ENCODE assay signal across 1 cellular context in the genomic region with DNA sequence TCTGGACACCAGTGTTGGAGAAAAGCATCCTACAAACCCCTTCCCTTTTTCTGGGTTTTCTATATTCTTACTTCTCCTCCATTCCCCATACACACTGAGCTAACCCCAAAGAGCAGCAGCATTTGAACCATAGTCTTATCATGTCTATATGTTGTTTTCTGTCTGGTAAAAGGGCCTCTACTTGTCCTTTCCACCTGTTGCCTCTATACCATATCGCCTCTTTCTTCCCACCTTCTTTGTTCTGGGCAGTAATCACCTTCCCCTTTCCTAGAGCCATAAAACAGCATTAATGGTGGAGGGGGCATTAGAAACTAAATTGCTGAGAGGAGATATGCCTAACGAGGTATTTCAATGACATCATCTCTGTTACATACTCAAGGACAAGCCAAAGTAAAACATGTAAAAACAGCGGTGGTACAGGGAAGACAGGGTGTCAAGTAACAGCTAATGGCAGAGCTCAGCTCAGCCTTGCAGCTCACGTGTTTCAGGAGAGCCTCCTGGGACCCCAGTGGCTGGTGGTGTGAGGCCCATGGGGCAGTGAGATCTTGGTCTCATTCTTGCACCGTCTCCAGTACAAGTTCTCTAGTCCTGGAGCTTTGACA.
TF ChIP-seq lines count a peak whose summit lies in the region.

No MANE protein-coding gene starts in this region.

TF ChIP-seq in HEK293, 187 proteins besides CTCF, POLR2A, EP300 and RAD21 (continued from another document and continues in another):
- TF ChIP-seq KLF7 (tag by site-specific recombination; IDR thresholded peaks at IDR 0.05; ENCODE audit: borderline replicate concordance) (no peak), ZXDB (tag by site-specific recombination; IDR thresholded peaks at IDR 0.05) (peak; percentile 45; the same call in 1 of the 2 replicates), ZNF404 (tag by site-specific recombination; IDR thresholded peaks at IDR 0.05) (no peak), ZNF10 (tag by site-specific recombination; IDR thresholded peaks at IDR 0.05) (no peak), YY1 (tag by site-specific recombination; IDR thresholded peaks at IDR 0.05) (no peak), ZNF837 (tag by site-specific recombination; IDR thresholded peaks at IDR 0.05) (no peak), ZFP69B (tag by site-specific recombination; IDR thresholded peaks at IDR 0.05) (peak; percentile 69; the same call in 1 of the 2 replicates), ZNF114 (tag by site-specific recombination; IDR thresholded peaks at IDR 0.05) (no peak), KLF8 (tag by site-specific recombination; IDR thresholded peaks at IDR 0.05) (peak; percentile 39; the same call in 1 of the 2 replicates), MZF1 (tag by site-specific recombination; IDR thresholded peaks at IDR 0.05; ENCODE audit: borderline replicate concordance) (peak; percentile 71; the same call in 1 of the 2 replicates), ZNF138 (tag by site-specific recombination; IDR thresholded peaks at IDR 0.05; ENCODE audit: borderline replicate concordance) (no peak), ZNF677 (tag by site-specific recombination; IDR thresholded peaks at IDR 0.05) (no peak), ZBTB21 (tag by site-specific recombination; IDR thresholded peaks at IDR 0.05) (peak; percentile 83), ZNF302 (tag by site-specific recombination; IDR thresholded peaks at IDR 0.05; ENCODE audit: low read depth) (no peak), ZSCAN16 (tag by site-specific recombination; IDR thresholded peaks at IDR 0.05) (no peak), ZNF155 (tag by site-specific recombination; IDR thresholded peaks at IDR 0.05) (no peak), ZNF768 (tag by site-specific recombination; IDR thresholded peaks at IDR 0.05) (no peak), ZNF426 (tag by site-specific recombination; IDR thresholded peaks at IDR 0.05) (no peak), ZSCAN30 (tag by site-specific recombination; IDR thresholded peaks at IDR 0.05) (no peak), ZNF274 (IDR thresholded peaks at IDR 0.05; ENCODE audit: low read length) (no peak), ZNF274 (tag by site-specific recombination; IDR thresholded peaks at IDR 0.05; ENCODE audit: borderline replicate concordance) (no peak), MYNN (tag by site-specific recombination; IDR thresholded peaks at IDR 0.05; ENCODE audit: borderline replicate concordance) (no peak), ZNF501 (tag by site-specific recombination; IDR thresholded peaks at IDR 0.05) (no peak), ZNF140 (tag by site-specific recombination; IDR thresholded peaks at IDR 0.05) (no peak), ZNF112 (tag by site-specific recombination; IDR thresholded peaks at IDR 0.05) (no peak), ZNF658 (tag by site-specific recombination; IDR thresholded peaks at IDR 0.05) (no peak), FEZF1 (tag by site-specific recombination; IDR thresholded peaks at IDR 0.05) (peak; percentile 66), ZNF184 (tag by site-specific recombination; IDR thresholded peaks at IDR 0.05) (0 out of 2 replicates have a peak, but pooled peaks have one; percentile 28), SP2 (tag by site-specific recombination; IDR thresholded peaks at IDR 0.05) (no peak), ZNF621 (tag by site-specific recombination; IDR thresholded peaks at IDR 0.05) (no peak), ZNF626 (tag by site-specific recombination; IDR thresholded peaks at IDR 0.05) (no peak)
- TF ChIP-seq, protein P1, sequence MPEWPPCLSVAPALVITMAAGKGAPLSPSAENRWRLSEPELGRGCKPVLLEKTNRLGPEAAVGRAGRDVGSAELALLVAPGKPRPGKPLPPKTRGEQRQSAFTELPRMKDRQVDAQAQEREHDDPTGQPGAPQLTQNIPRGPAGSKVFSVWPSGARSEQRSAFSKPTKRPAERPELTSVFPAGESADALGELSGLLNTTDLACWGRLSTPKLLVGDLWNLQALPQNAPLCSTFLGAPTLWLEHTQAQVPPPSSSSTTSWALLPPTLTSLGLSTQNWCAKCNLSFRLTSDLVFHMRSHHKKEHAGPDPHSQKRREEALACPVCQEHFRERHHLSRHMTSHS (tag by site-specific recombination; IDR thresholded peaks at IDR 0.05): no peak
- TF ChIP-seq, protein P2, sequence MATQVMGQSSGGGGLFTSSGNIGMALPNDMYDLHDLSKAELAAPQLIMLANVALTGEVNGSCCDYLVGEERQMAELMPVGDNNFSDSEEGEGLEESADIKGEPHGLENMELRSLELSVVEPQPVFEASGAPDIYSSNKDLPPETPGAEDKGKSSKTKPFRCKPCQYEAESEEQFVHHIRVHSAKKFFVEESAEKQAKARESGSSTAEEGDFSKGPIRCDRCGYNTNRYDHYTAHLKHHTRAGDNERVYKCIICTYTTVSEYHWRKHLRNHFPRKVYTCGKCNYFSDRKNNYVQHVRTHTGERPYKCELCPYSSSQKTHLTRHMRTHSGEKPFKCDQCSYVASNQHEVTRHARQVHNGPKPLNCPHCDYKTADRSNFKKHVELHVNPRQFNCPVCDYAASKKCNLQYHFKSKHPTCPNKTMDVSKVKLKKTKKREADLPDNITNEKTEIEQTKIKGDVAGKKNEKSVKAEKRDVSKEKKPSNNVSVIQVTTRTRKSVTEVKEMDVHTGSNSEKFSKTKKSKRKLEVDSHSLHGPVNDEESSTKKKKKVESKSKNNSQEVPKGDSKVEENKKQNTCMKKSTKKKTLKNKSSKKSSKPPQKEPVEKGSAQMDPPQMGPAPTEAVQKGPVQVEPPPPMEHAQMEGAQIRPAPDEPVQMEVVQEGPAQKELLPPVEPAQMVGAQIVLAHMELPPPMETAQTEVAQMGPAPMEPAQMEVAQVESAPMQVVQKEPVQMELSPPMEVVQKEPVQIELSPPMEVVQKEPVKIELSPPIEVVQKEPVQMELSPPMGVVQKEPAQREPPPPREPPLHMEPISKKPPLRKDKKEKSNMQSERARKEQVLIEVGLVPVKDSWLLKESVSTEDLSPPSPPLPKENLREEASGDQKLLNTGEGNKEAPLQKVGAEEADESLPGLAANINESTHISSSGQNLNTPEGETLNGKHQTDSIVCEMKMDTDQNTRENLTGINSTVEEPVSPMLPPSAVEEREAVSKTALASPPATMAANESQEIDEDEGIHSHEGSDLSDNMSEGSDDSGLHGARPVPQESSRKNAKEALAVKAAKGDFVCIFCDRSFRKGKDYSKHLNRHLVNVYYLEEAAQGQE (tag by site-specific recombination; IDR thresholded peaks at IDR 0.05): no peak
- TF ChIP-seq, protein P3, sequence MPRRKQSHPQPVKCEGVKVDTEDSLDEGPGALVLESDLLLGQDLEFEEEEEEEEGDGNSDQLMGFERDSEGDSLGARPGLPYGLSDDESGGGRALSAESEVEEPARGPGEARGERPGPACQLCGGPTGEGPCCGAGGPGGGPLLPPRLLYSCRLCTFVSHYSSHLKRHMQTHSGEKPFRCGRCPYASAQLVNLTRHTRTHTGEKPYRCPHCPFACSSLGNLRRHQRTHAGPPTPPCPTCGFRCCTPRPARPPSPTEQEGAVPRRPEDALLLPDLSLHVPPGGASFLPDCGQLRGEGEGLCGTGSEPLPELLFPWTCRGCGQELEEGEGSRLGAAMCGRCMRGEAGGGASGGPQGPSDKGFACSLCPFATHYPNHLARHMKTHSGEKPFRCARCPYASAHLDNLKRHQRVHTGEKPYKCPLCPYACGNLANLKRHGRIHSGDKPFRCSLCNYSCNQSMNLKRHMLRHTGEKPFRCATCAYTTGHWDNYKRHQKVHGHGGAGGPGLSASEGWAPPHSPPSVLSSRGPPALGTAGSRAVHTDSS (tag by site-specific recombination; IDR thresholded peaks at IDR 0.05): no peak
- TF ChIP-seq, protein P4, sequence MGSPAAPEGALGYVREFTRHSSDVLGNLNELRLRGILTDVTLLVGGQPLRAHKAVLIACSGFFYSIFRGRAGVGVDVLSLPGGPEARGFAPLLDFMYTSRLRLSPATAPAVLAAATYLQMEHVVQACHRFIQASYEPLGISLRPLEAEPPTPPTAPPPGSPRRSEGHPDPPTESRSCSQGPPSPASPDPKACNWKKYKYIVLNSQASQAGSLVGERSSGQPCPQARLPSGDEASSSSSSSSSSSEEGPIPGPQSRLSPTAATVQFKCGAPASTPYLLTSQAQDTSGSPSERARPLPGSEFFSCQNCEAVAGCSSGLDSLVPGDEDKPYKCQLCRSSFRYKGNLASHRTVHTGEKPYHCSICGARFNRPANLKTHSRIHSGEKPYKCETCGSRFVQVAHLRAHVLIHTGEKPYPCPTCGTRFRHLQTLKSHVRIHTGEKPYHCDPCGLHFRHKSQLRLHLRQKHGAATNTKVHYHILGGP (tag by site-specific recombination; IDR thresholded peaks at IDR 0.05): no peak
- TF ChIP-seq, protein P5, sequence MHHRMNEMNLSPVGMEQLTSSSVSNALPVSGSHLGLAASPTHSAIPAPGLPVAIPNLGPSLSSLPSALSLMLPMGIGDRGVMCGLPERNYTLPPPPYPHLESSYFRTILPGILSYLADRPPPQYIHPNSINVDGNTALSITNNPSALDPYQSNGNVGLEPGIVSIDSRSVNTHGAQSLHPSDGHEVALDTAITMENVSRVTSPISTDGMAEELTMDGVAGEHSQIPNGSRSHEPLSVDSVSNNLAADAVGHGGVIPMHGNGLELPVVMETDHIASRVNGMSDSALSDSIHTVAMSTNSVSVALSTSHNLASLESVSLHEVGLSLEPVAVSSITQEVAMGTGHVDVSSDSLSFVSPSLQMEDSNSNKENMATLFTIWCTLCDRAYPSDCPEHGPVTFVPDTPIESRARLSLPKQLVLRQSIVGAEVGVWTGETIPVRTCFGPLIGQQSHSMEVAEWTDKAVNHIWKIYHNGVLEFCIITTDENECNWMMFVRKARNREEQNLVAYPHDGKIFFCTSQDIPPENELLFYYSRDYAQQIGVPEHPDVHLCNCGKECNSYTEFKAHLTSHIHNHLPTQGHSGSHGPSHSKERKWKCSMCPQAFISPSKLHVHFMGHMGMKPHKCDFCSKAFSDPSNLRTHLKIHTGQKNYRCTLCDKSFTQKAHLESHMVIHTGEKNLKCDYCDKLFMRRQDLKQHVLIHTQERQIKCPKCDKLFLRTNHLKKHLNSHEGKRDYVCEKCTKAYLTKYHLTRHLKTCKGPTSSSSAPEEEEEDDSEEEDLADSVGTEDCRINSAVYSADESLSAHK (tag by site-specific recombination; IDR thresholded peaks at IDR 0.05): peak; percentile 96
- TF ChIP-seq, protein P6, sequence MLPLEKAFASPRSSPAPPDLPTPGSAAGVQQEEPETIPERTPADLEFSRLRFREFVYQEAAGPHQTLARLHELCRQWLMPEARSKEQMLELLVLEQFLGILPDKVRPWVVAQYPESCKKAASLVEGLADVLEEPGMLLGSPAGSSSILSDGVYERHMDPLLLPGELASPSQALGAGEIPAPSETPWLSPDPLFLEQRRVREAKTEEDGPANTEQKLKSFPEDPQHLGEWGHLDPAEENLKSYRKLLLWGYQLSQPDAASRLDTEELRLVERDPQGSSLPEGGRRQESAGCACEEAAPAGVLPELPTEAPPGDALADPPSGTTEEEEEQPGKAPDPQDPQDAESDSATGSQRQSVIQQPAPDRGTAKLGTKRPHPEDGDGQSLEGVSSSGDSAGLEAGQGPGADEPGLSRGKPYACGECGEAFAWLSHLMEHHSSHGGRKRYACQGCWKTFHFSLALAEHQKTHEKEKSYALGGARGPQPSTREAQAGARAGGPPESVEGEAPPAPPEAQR (tag by site-specific recombination; IDR thresholded peaks at IDR 0.05): no peak
- TF ChIP-seq, protein P7, sequence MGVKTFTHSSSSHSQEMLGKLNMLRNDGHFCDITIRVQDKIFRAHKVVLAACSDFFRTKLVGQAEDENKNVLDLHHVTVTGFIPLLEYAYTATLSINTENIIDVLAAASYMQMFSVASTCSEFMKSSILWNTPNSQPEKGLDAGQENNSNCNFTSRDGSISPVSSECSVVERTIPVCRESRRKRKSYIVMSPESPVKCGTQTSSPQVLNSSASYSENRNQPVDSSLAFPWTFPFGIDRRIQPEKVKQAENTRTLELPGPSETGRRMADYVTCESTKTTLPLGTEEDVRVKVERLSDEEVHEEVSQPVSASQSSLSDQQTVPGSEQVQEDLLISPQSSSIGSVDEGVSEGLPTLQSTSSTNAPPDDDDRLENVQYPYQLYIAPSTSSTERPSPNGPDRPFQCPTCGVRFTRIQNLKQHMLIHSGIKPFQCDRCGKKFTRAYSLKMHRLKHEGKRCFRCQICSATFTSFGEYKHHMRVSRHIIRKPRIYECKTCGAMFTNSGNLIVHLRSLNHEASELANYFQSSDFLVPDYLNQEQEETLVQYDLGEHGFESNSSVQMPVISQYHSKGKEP (tag by site-specific recombination; IDR thresholded peaks at IDR 0.05): peak; percentile 64; the same call in 1 of the 2 replicates
- TF ChIP-seq, protein P8, sequence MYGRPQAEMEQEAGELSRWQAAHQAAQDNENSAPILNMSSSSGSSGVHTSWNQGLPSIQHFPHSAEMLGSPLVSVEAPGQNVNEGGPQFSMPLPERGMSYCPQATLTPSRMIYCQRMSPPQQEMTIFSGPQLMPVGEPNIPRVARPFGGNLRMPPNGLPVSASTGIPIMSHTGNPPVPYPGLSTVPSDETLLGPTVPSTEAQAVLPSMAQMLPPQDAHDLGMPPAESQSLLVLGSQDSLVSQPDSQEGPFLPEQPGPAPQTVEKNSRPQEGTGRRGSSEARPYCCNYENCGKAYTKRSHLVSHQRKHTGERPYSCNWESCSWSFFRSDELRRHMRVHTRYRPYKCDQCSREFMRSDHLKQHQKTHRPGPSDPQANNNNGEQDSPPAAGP (tag by site-specific recombination; IDR thresholded peaks at IDR 0.05): no peak
- TF ChIP-seq, protein P9, sequence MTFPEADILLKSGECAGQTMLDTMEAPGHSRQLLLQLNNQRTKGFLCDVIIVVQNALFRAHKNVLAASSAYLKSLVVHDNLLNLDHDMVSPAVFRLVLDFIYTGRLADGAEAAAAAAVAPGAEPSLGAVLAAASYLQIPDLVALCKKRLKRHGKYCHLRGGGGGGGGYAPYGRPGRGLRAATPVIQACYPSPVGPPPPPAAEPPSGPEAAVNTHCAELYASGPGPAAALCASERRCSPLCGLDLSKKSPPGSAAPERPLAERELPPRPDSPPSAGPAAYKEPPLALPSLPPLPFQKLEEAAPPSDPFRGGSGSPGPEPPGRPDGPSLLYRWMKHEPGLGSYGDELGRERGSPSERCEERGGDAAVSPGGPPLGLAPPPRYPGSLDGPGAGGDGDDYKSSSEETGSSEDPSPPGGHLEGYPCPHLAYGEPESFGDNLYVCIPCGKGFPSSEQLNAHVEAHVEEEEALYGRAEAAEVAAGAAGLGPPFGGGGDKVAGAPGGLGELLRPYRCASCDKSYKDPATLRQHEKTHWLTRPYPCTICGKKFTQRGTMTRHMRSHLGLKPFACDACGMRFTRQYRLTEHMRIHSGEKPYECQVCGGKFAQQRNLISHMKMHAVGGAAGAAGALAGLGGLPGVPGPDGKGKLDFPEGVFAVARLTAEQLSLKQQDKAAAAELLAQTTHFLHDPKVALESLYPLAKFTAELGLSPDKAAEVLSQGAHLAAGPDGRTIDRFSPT (tag by site-specific recombination; IDR thresholded peaks at IDR 0.05): peak; percentile 42; the same call in 1 of the 2 replicates
- TF ChIP-seq, protein P10, sequence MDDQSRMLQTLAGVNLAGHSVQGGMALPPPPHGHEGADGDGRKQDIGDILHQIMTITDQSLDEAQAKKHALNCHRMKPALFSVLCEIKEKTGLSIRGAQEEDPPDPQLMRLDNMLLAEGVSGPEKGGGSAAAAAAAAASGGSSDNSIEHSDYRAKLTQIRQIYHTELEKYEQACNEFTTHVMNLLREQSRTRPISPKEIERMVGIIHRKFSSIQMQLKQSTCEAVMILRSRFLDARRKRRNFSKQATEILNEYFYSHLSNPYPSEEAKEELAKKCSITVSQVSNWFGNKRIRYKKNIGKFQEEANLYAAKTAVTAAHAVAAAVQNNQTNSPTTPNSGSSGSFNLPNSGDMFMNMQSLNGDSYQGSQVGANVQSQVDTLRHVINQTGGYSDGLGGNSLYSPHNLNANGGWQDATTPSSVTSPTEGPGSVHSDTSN (CRISPR knock-in tag; IDR thresholded peaks at IDR 0.05): no peak
